27 cellular contexts compared by ENCODE assay signal in the genomic region with DNA sequence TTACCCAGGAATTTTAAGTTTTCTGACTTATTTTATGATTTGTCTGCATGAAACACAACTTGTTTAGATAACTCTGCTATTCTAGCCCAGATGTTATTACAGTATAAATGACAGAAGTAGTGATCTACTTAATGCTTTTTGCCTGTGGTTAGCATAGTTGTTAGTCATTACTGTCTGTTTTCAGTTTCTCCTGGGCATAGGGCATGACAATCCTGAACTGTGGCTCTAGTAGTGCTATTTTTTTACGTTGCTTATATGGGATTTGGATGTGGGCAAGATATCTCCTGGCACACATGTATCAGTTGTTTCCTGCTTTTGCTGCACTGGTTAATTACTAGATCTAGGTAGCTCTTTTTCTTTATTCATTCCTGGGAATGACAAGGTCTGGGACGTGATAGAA.
DNase-seq lines count a peak whose midpoint lies in the region; ATAC-seq and TF ChIP-seq lines count a peak whose summit lies in the region.
"Had no signal": no experiment of that assay in that cellular context is flagged by ENCODE, and none has a peak within 500 bp of the region (broad histone marks: within the 10 kb centered on the region; RNA-seq: fewer than 3 reads in every experiment).

No MANE protein-coding gene starts in this region.

- ATAC-seq in HCT116 (no peak), HG03135 (IDR thresholded peaks at IDR 0.05; ENCODE audit: unreplicated experiment) (no peak), GM18861 (IDR thresholded peaks at IDR 0.05; ENCODE audit: unreplicated experiment) (no peak)
- no peak for ATAC-seq in activated T-helper 17 cell treated with anti-CD3 and anti-CD28 coated beads, Interleukin-2, amount 50 U/mL, for 72 hours (replicated peaks)
- ATAC-seq: CD8-positive, alpha-beta T cell; WTC11 had no signal

- no peaks in the 10 kb centered on the region for H3K36me3 Mint-ChIP-seq in activated T-helper 17 cell treated with anti-CD3 and anti-CD28 coated beads, Interleukin-2, amount 50 U/mL, for 72 hours (ENCODE audit: low read depth)
- H3K36me3 Mint-ChIP-seq: CD8-positive, alpha-beta T cell; WTC11 had no signal

- H3K4me3 ChIP-seq in HCT116 (replicated peaks in 1 of 2; ENCODE audit: low read depth in 1 of 2, low read length in 2 of 2), result no peak overlapping the region
- H3K4me3 ChIP-seq: coronary artery, skin epidermis, thyroid gland had no signal

- POLR2A ChIA-PET in HCT116 (lab: Charles Lee), result no interaction called here

- H3K27me3 ChIP-seq in HCT116 (ENCODE audit: insufficient read depth, low read length), result no peaks in the 10 kb centered on the region
- H3K27me3 ChIP-seq: thyroid gland had no signal

- no peaks in the 10 kb centered on the region for H3K36me3 ChIP-seq in HCT116 (ENCODE audit: control insufficient read depth in 1 of 2, insufficient read depth in 2 of 2, low read length in 2 of 2)
- H3K36me3 ChIP-seq: thyroid gland had no signal

- TF ChIP-seq CTCF in HCT116 (IDR thresholded peaks at IDR 0.05 in 2 of 3, conservative IDR thresholded peaks at IDR 0.05 in 1 of 3; ENCODE audit: borderline replicate concordance in 1 of 3, insufficient read depth in 1 of 3, low read depth in 2 of 3, low read length in 2 of 3), result no peak

- no peaks in the 10 kb centered on the region; the same call in 1 of the 2 replicates for H4K20me1 ChIP-seq in HCT116 (ENCODE audit: insufficient read depth)

- H3K27ac ChIP-seq in HCT116 (ENCODE audit: low read depth, low read length), result no peak overlapping the region
- H3K27ac ChIP-seq: coronary artery, skin epidermis, thyroid gland had no signal

- no peak for TF ChIP-seq RAD21 in HCT116 (IDR thresholded peaks at IDR 0.05; ENCODE audit: low read depth)

- no peak overlapping the region for H3K9ac ChIP-seq in HCT116 (ENCODE audit: low read length)

- intact Hi-C loops in HCT116 (cut with micrococcal nuclease), result no loop called here

- H3K4me1 ChIP-seq in HCT116 (ENCODE audit: control insufficient read depth in 1 of 2, insufficient read depth in 2 of 2, low read length in 2 of 2), result no peaks in the 10 kb centered on the region
- H3K4me1 ChIP-seq: thyroid gland had no signal

- no TSS peak for BruUV-seq in HCT116 (replicated peaks; lab: Mats Ljungman, UMichigan)

- no peaks in the 10 kb centered on the region for H3K4me1 Mint-ChIP-seq in activated T-helper 17 cell treated with anti-CD3 and anti-CD28 coated beads, Interleukin-2, amount 50 U/mL, for 72 hours
- H3K4me1 Mint-ChIP-seq: WTC11 had no signal

- H3K4me2 ChIP-seq in HCT116 (ENCODE audit: low read length), result no peak overlapping the region

- CTCF ChIA-PET in HCT116 (lab: Charles Lee), result no interaction called here

- no peaks in the 10 kb centered on the region for H3K79me2 ChIP-seq in HCT116 (ENCODE audit: insufficient read depth, low read length)

- peak overlapping the region; percentile 11 for H2AFZ ChIP-seq in HCT116 (ENCODE audit: low read depth, low read length, poor library complexity, severe bottlenecking)

- DNase-seq in HCT116 (ENCODE audit: low read depth, low spot score), result no peak
- DNase-seq in astrocyte of the hippocampus (ENCODE audit: low read depth, low spot score), result peak; percentile 9
- DNase-seq in glomerular visceral epithelial cell (ENCODE audit: extremely low spot score), result peak; percentile 35
- DNase-seq in activated gamma-delta T cell (lab: John Stamatoyannopoulos, UW), result no peak
- DNase-seq: activated CD4-positive, alpha-beta T cell treated with anti-CD3 and anti-CD28 coated beads, Interleukin-2, amount 50 U/mL, for 4 hours; activated CD8-positive, alpha-beta memory T cell treated with anti-CD3 and anti-CD28 coated beads, Interleukin-2, amount 50 U/mL, for 4 hours; activated effector memory CD4-positive, alpha-beta T cell treated with Interleukin-2 at 50 U/mL for 16 hours; CD8-positive, alpha-beta T cell; H9; islet precursor cell; KBM-7; MV-4-11; NCI-H1694; NCI-H2171; NCI-H524 treated with DMSO at 0.1 percent for 48 hours; nucleus accumbens; RPMI8226; stimulated activated CD4-positive, alpha-beta T cell treated with anti-CD3 and anti-CD28 coated beads, Interleukin-2, amount 100 ng/mL, for 48 hours; stimulated activated naive CD4-positive, alpha-beta T cell; T-helper 2 cell; thyroid gland had no signal

- H3K9me3 Mint-ChIP-seq in activated T-helper 17 cell treated with anti-CD3 and anti-CD28 coated beads, Interleukin-2, amount 50 U/mL, for 72 hours, result peaks cover 4% of the 10 kb centered on the region
- H3K9me3 Mint-ChIP-seq: H9 had no signal

- no peak overlapping the region for H3K27ac Mint-ChIP-seq in activated T-helper 17 cell treated with anti-CD3 and anti-CD28 coated beads, Interleukin-2, amount 50 U/mL, for 72 hours
- H3K27ac Mint-ChIP-seq: CD8-positive, alpha-beta T cell; H9; WTC11 had no signal

- RAD21 ChIA-PET in HCT116 (lab: Charles Lee; ENCODE audit: low non-redundant PET in 1 of 2, low total read pairs in 2 of 2, uncharacterized antibody in 2 of 2, unreplicated experiment in 2 of 2), result no interaction called here

- TF ChIP-seq POLR2A in HCT116 (IDR thresholded peaks at IDR 0.05; ENCODE audit: borderline replicate concordance, extremely low read depth, insufficient read depth, insufficient read length), result no peak

- H3K9me3 ChIP-seq in HCT116 (ENCODE audit: control insufficient read depth in 1 of 2, insufficient read depth in 1 of 2, low read depth in 1 of 2, low read length in 2 of 2), result no peaks in the 10 kb centered on the region
- H3K9me3 ChIP-seq: thyroid gland had no signal

- H3K9me2 ChIP-seq in HCT116 (ENCODE audit: insufficient read depth), result 0 out of 2 replicates have a peak, but pooled peaks cover 2% of the 10 kb centered on the region

- no peaks in the 10 kb centered on the region for H3K27me3 Mint-ChIP-seq in activated T-helper 17 cell treated with anti-CD3 and anti-CD28 coated beads, Interleukin-2, amount 50 U/mL, for 72 hours

- H3K4me3 Mint-ChIP-seq in activated T-helper 17 cell treated with anti-CD3 and anti-CD28 coated beads, Interleukin-2, amount 50 U/mL, for 72 hours, result no peak overlapping the region
- H3K4me3 Mint-ChIP-seq: CD8-positive, alpha-beta T cell; H9; WTC11 had no signal

TF ChIP-seq in HCT116, 20 proteins besides CTCF, POLR2A, EP300 and RAD21:
- TF ChIP-seq ELF1 (IDR thresholded peaks at IDR 0.05; ENCODE audit: borderline replicate concordance, low read depth) (no peak), YY1 (IDR thresholded peaks at IDR 0.05; ENCODE audit: extremely low read depth, insufficient replicate concordance, low read depth, low read length) (no peak), JUND (IDR thresholded peaks at IDR 0.05) (no peak), EZH2phosphoT487 (IDR thresholded peaks at IDR 0.05; ENCODE audit: borderline replicate concordance) (no peak), MAX (IDR thresholded peaks at IDR 0.05) (no peak)

Comparison
In these comparisons a context has a peak if more than half of its experiments do, and no peak if none do; other contexts are left out.
1. DNase-seq: peak in astrocyte of the hippocampus (single experiment) and glomerular visceral epithelial cell (single experiment); none in HCT116 (single experiment) and activated gamma-delta T cell (single experiment).